18 cellular contexts compared by ENCODE assay signal in genomic region chr12:62847709-62848108, GRCh38.
"Had no signal": no experiment of that assay in that cellular context is flagged by ENCODE, and none has a peak within 500 bp of the region (broad histone marks: within the 10 kb centered on the region; RNA-seq: fewer than 3 reads in every experiment).

No MANE protein-coding gene starts in this region.

- H3K36me3 Mint-ChIP-seq: immature natural killer cell; naive thymus-derived CD8-positive, alpha-beta T cell had no signal

- H3K4me3 ChIP-seq: cardiac muscle cell, coronary artery, transverse colon, vagina had no signal

- H3K27ac ChIP-seq: cardiac muscle cell, coronary artery, transverse colon, vagina had no signal

- ATAC-seq: naive thymus-derived CD8-positive, alpha-beta T cell had no signal

- DNase-seq: activated CD4-positive, alpha-beta T cell treated with anti-CD3 and anti-CD28 coated beads, Interleukin-2, amount 10 ng/mL, durations not matched to agents 7 days and 5 days; activated CD4-positive, CD25-positive, alpha-beta regulatory T cell; activated CD8-positive, alpha-beta memory T cell treated with anti-CD3 and anti-CD28 coated beads for 24 hours; activated naive CD4-positive, alpha-beta T cell; aorta; effector CD4-positive, alpha-beta T cell; immature natural killer cell; left cardiac atrium; naive thymus-derived CD8-positive, alpha-beta T cell; posterior cingulate gyrus; retina; stimulated activated CD4-positive, alpha-beta T cell treated with anti-CD3 and anti-CD28 coated beads, Interleukin-4, amount 100 ng/mL, for 24 hours; stimulated activated naive CD4-positive, alpha-beta T cell; transverse colon had no signal

- H3K4me3 Mint-ChIP-seq: activated CD4-positive, alpha-beta T cell treated with anti-CD3 and anti-CD28 coated beads, Interleukin-2, amount 10 ng/mL, durations not matched to agents 7 days and 5 days; activated T-helper 1 cell treated with anti-CD3 and anti-CD28 coated beads, Interleukin-12 subunit alpha, Interleukin-12 subunit beta, Interleukin-2, Interleukin-4 antibody, amounts not matched to agents 30 ng/mL and 10 ng/mL and 1 ng/mL, durations not matched to agents 14 hours and 24 hours and 36 hours; immature natural killer cell; naive thymus-derived CD8-positive, alpha-beta T cell had no signal

- H3K4me1 ChIP-seq: vagina had no signal

- H3K4me1 Mint-ChIP-seq: activated CD4-positive, alpha-beta T cell treated with anti-CD3 and anti-CD28 coated beads, Interleukin-2, amount 10 ng/mL, durations not matched to agents 7 days and 5 days; immature natural killer cell; naive thymus-derived CD8-positive, alpha-beta T cell had no signal

- H3K9me3 ChIP-seq: transverse colon, vagina had no signal

- H3K27me3 ChIP-seq: transverse colon, vagina had no signal

- H3K27ac Mint-ChIP-seq: activated CD4-positive, alpha-beta T cell treated with anti-CD3 and anti-CD28 coated beads, Interleukin-2, amount 10 ng/mL, durations not matched to agents 7 days and 5 days; activated T-helper 1 cell treated with anti-CD3 and anti-CD28 coated beads, Interleukin-12 subunit alpha, Interleukin-12 subunit beta, Interleukin-2, Interleukin-4 antibody, amounts not matched to agents 30 ng/mL and 10 ng/mL and 1 ng/mL, durations not matched to agents 14 hours and 24 hours and 36 hours; immature natural killer cell; naive thymus-derived CD8-positive, alpha-beta T cell had no signal

- H3K36me3 ChIP-seq: cardiac muscle cell, transverse colon, vagina had no signal

- H3K9me3 Mint-ChIP-seq: activated CD4-positive, alpha-beta T cell treated with anti-CD3 and anti-CD28 coated beads, Interleukin-2, amount 10 ng/mL, durations not matched to agents 7 days and 5 days; activated T-helper 1 cell treated with anti-CD3 and anti-CD28 coated beads, Interleukin-12 subunit alpha, Interleukin-12 subunit beta, Interleukin-2, Interleukin-4 antibody, amounts not matched to agents 30 ng/mL and 10 ng/mL and 1 ng/mL, durations not matched to agents 14 hours and 24 hours and 36 hours; naive thymus-derived CD8-positive, alpha-beta T cell had no signal
